Comparison of ENCODE assay signal across 21 cellular contexts in genomic region chr4:83361416-83362196, GRCh38. TPM values are rescaled to one million over a fixed set of nuclear protein-coding genes. Genes with fewer than 3 reads are reported as not detected.
A peak's percentile ranks its signal among the peaks of the same experiment; 100 is the strongest.
DNase-seq lines count a peak whose midpoint lies in the region; ATAC-seq and TF ChIP-seq lines count a peak whose summit lies in the region.
"Had no signal": no experiment of that assay in that cellular context is flagged by ENCODE, and none has a peak within 500 bp of the region (broad histone marks: within the 10 kb centered on the region; RNA-seq: fewer than 3 reads in every experiment).

No MANE protein-coding gene starts in this region.

- H3K27ac ChIP-seq in H9 (ENCODE audit: insufficient read length, low read depth, low read length) (peak overlapping the region; percentile 82), spleen (no peak overlapping the region)

- no peak overlapping the region for H4K8ac ChIP-seq in H9 (replicated peaks; ENCODE audit: insufficient read length, low read depth, low read length)

- H3K36me3 ChIP-seq in NT2/D1 (ENCODE audit: insufficient read depth, insufficient read length, low read length) (no peaks in the 10 kb centered on the region), spleen (no peaks in the 10 kb centered on the region)

- H3K18ac ChIP-seq in H9 (ENCODE audit: insufficient read length, low read depth, low read length): peak overlapping the region; percentile 39

- no peak overlapping the region for H3K4me3 ChIP-seq in NT2/D1 (ENCODE audit: insufficient read length, low read depth)
- H3K4me3 ChIP-seq in spleen: no peak overlapping the region

- H3K56ac ChIP-seq in H9 (ENCODE audit: insufficient read length, low read depth, low read length): no peak overlapping the region

- no peak overlapping the region for H2BK20ac ChIP-seq in H9 (ENCODE audit: low read depth, low read length, poor library complexity, severe bottlenecking)

- no peaks in the 10 kb centered on the region for H3K36me3 Mint-ChIP-seq in H9 (ENCODE audit: insufficient read depth in 1 of 3, low read depth in 3 of 3)
- H3K36me3 Mint-ChIP-seq: brain, IgD-negative memory B cell, memory B cell, natural killer cell, type B pancreatic cell had no signal

- TF ChIP-seq CTCF in H9 (conservative IDR thresholded peaks at IDR 0.05): no peak
- no peak for TF ChIP-seq CTCF in spleen (IDR thresholded peaks at IDR 0.05 in 8 of 11, conservative IDR thresholded peaks at IDR 0.05 in 3 of 11)

- H3K23me2 ChIP-seq in H9 (ENCODE audit: insufficient read length, low read depth, low read length, poor library complexity, severe bottlenecking): no peaks in the 10 kb centered on the region

- H3K9me3 ChIP-seq in H9 (ENCODE audit: control insufficient read depth, low read depth, low read length) (no peaks in the 10 kb centered on the region), NT2/D1 (ENCODE audit: insufficient read depth, low read length) (no peaks in the 10 kb centered on the region), spleen (no peaks in the 10 kb centered on the region)

- peak overlapping the region; percentile 87 to 95 (median 89) for H3K27ac Mint-ChIP-seq in H9
- H3K27ac Mint-ChIP-seq: activated CD8-positive, alpha-beta T cell treated with anti-CD3 and anti-CD28 coated beads for 36 hours; activated T-cell treated with anti-CD3 and anti-CD28 coated beads, Interleukin-2, amount 50 U/mL, for 24 hours; IgD-negative memory B cell; memory B cell; natural killer cell had no signal

- no CpG with 5 or more reads among the region's 7 CpGs for WGBS in H9 (ENCODE audit: extremely low coverage, insufficient read length, low lambda C conversion rate)
- WGBS in spleen, 5 donors: 85 to 90% (median 88%) methylated on average over 7 of the region's 7 CpGs

- TF ChIP-seq POLR2A in spleen (IDR thresholded peaks at IDR 0.05): no peak

- no peak overlapping the region for H3K14ac ChIP-seq in H9 (ENCODE audit: insufficient read depth, low read length)

- H3K4me2 ChIP-seq in H9 (ENCODE audit: insufficient read depth, insufficient read length, low read length): peak overlapping the region; percentile 17

- no peak overlapping the region for H2BK15ac ChIP-seq in H9 (ENCODE audit: low read depth, low read length)

- peaks cover 4% of the 10 kb centered on the region for H3K27me3 Mint-ChIP-seq in H9 (ENCODE audit: low read depth)
- H3K27me3 Mint-ChIP-seq: IgD-negative memory B cell, type B pancreatic cell had no signal

- no peaks in the 10 kb centered on the region for H3K79me2 ChIP-seq in H9 (ENCODE audit: insufficient read depth, low read length)

- no peak overlapping the region for H3T11ph ChIP-seq in H9 (ENCODE audit: low read length)

- H4K5ac ChIP-seq in H9 (ENCODE audit: insufficient read length, low read depth, low read length): no peak overlapping the region

- DNase-seq in H9 (peak; percentile 65), NT2/D1 (ENCODE audit: low read depth, low spot score) (peak; percentile 49), astrocyte of the hippocampus (ENCODE audit: low read depth, low spot score) (peak; percentile 46), myocyte (ENCODE audit: low read depth) (peak; percentile 38), spleen (no peak), NCI-H524 (lab: John Stamatoyannopoulos, UW) (no peak), dedifferentiated amniotic fluid mesenchymal stem cell (ENCODE audit: extremely low spot score) (no peak)
- DNase-seq: activated CD8-positive, alpha-beta T cell treated with anti-CD3 and anti-CD28 coated beads for 36 hours; activated naive CD4-positive, alpha-beta T cell treated with anti-CD3 and anti-CD28 coated beads, Interleukin-2, amount 50 U/mL, for 16 hours; activated T-cell treated with anti-CD3 and anti-CD28 coated beads, Interleukin-2, amount 50 U/mL, for 24 hours; Calu3; natural killer cell; NCI-H1930; NCI-H446; stimulated activated CD4-positive, alpha-beta T cell treated with anti-CD3 and anti-CD28 coated beads, Interleukin-2, amount 100 ng/mL, for 48 hours; stimulated activated naive CD8-positive, alpha-beta T cell treated with anti-CD3 and anti-CD28 coated beads, Interleukin-15, amount 100 ng/mL, for 72 hours had no signal

- no peak overlapping the region for H3K4ac ChIP-seq in H9 (ENCODE audit: low read depth, low read length)

- H3K27me3 ChIP-seq in H9 (ENCODE audit: insufficient read depth, low read length) (no peaks in the 10 kb centered on the region), NT2/D1 (ENCODE audit: insufficient read depth, insufficient read length) (no peaks in the 10 kb centered on the region), spleen (replicated peaks in 1 of 7) (no peaks in the 10 kb centered on the region)

- H4K20me1 ChIP-seq in H9 (ENCODE audit: control insufficient read depth, insufficient read depth, insufficient read length): no peaks in the 10 kb centered on the region

- H3K4me1 Mint-ChIP-seq in H9: peaks cover 13% of the 10 kb centered on the region in 2 experiments
- H3K4me1 Mint-ChIP-seq: natural killer cell had no signal

- H3K9me3 Mint-ChIP-seq in H9: no peaks in the 10 kb centered on the region
- H3K9me3 Mint-ChIP-seq: activated T-cell treated with anti-CD3 and anti-CD28 coated beads, Interleukin-2, amount 50 U/mL, for 24 hours; IgD-negative memory B cell; memory B cell; natural killer cell; stimulated activated naive CD8-positive, alpha-beta T cell treated with anti-CD3 and anti-CD28 coated beads, Interleukin-15, amount 100 ng/mL, for 72 hours; type B pancreatic cell had no signal

- peak overlapping the region; percentile 89 for H2BK120ac ChIP-seq in H9 (ENCODE audit: low read depth, low read length, poor library complexity, severe bottlenecking)

- H3K4me3 Mint-ChIP-seq in H9: no peak overlapping the region
- H3K4me3 Mint-ChIP-seq: activated CD8-positive, alpha-beta T cell treated with anti-CD3 and anti-CD28 coated beads for 36 hours; activated T-cell treated with anti-CD3 and anti-CD28 coated beads, Interleukin-2, amount 50 U/mL, for 24 hours; brain; IgD-negative memory B cell; memory B cell; natural killer cell; stimulated activated naive CD8-positive, alpha-beta T cell treated with anti-CD3 and anti-CD28 coated beads, Interleukin-15, amount 100 ng/mL, for 72 hours; type B pancreatic cell had no signal

- no peaks in the 10 kb centered on the region for H3K79me1 ChIP-seq in H9 (ENCODE audit: insufficient read depth, low read depth, low read length, poor library complexity, severe bottlenecking)

- H3K4me1 ChIP-seq in H9 (ENCODE audit: insufficient read depth, low read length) (peaks cover 2% of the 10 kb centered on the region), NT2/D1 (ENCODE audit: insufficient read depth, insufficient read length) (no peaks in the 10 kb centered on the region), spleen (no peaks in the 10 kb centered on the region)

- no peak overlapping the region for H2BK12ac ChIP-seq in H9 (ENCODE audit: insufficient read length, low read depth, low read length)

- H2AFZ ChIP-seq in H9 (ENCODE audit: low read length): peak overlapping the region; percentile 78

- no peak overlapping the region for H4K91ac ChIP-seq in H9 (ENCODE audit: insufficient read length, low read depth, low read length)

- H2AK5ac ChIP-seq in H9 (ENCODE audit: insufficient read length, low read length): no peak overlapping the region

- no peak overlapping the region for H3K23ac ChIP-seq in H9 (ENCODE audit: insufficient read length, low read depth, low read length)

- H3K9ac ChIP-seq in H9 (ENCODE audit: extremely low read depth, insufficient read length, low read length): no peak overlapping the region
- H3K9ac ChIP-seq in NT2/D1 (ENCODE audit: insufficient read length, low read depth): no peak overlapping the region

- intact Hi-C loops in spleen (cut with DNase I; ENCODE audit: low total_unique reads): no loop called here

- no peak for ATAC-seq in SK-N-SH treated with all-trans-retinoic acid at 6 μM for 48 hours
- ATAC-seq: natural killer cell had no signal

- no peak overlapping the region for H2BK5ac ChIP-seq in H9 (ENCODE audit: insufficient read length, low read length)

TF ChIP-seq in SK-N-SH treated with all-trans-retinoic acid at 6 μM for 48 hours, 23 proteins besides CTCF, POLR2A, EP300 and RAD21 (continues in another document):
- TF ChIP-seq TCF4 (CRISPR knock-in tag; IDR thresholded peaks at IDR 0.05; ENCODE audit: borderline replicate concordance) (no peak), ZC3H10 (CRISPR knock-in tag; IDR thresholded peaks at IDR 0.05) (no peak), CREB5 (CRISPR knock-in tag; IDR thresholded peaks at IDR 0.05; ENCODE audit: low read depth) (no peak), CSDC2 (CRISPR knock-in tag; IDR thresholded peaks at IDR 0.05) (no peak), CSRNP3 (CRISPR knock-in tag; IDR thresholded peaks at IDR 0.05) (no peak), OSR1 (CRISPR knock-in tag; IDR thresholded peaks at IDR 0.05) (no peak)

RNA-seq across cellular contexts. Expression of gene HPSE, which starts 27.0 kb away (rescaled TPM):
- total RNA-seq in H9 (2021) (1.5 and 2.0 TPM in 2 replicates), myocyte (0.21 and 0.26 TPM in 2 replicates), spleen (10 to 100 TPM; 11.4 to 24.6 (median 13.6) TPM)
- polyA plus RNA-seq in myocyte (2012): 0.06 TPM
- polyA plus RNA-seq in spleen: 1 to 10 TPM; 1.3 to 2.1 (median 1.6) TPM

Comparison
In these comparisons a context has a peak if more than half of its experiments do, and no peak if none do; other contexts are left out.
1. DNase-seq: peak in H9 (single experiment), NT2/D1 (single experiment), astrocyte of the hippocampus (single experiment) and myocyte (single experiment); none in spleen (single experiment), NCI-H524 (0 of 2) and dedifferentiated amniotic fluid mesenchymal stem cell (single experiment).